In genomic region chr22:30287626-30288413, GRCh38 we compare ENCODE assay signal across 8 cellular contexts. TPM values are rescaled to one million over a fixed set of nuclear protein-coding genes. Genes with fewer than 3 reads are reported as not detected.
A peak's percentile ranks its signal among the peaks of the same experiment; 100 is the strongest.
DNase-seq lines count a peak whose midpoint lies in the region; ATAC-seq and TF ChIP-seq lines count a peak whose summit lies in the region.

No MANE protein-coding gene starts in this region.

- H3K27ac Mint-ChIP-seq in activated naive CD8-positive, alpha-beta T cell treated with anti-CD3 and anti-CD28 coated beads for 36 hours = no peak overlapping the region
- H3K27ac Mint-ChIP-seq in glutamatergic neuron (ENCODE audit: unreplicated experiment) = no peak overlapping the region

- TF ChIP-seq CTCF in glutamatergic neuron (IDR thresholded peaks at IDR 0.05; ENCODE audit: partially characterized antibody, unreplicated experiment) (peak; percentile 83), omental fat pad (IDR thresholded peaks at IDR 0.05) (peak in 1 of 3 donors; percentile 42)

- H3K27ac ChIP-seq in substantia nigra (ENCODE audit: low read depth, low read length, poor library complexity, severe bottlenecking) = peak overlapping the region; percentile 82

- H3K4me1 Mint-ChIP-seq in activated naive CD8-positive, alpha-beta T cell treated with anti-CD3 and anti-CD28 coated beads for 36 hours = peaks cover 24% of the 10 kb centered on the region
- H3K4me1 Mint-ChIP-seq in glutamatergic neuron (ENCODE audit: low read depth, unreplicated experiment) = no peaks in the 10 kb centered on the region

- H3K36me3 Mint-ChIP-seq in activated naive CD8-positive, alpha-beta T cell treated with anti-CD3 and anti-CD28 coated beads for 36 hours = no peaks in the 10 kb centered on the region
- H3K36me3 Mint-ChIP-seq in glutamatergic neuron (ENCODE audit: unreplicated experiment) = no peaks in the 10 kb centered on the region

- H3K27me3 Mint-ChIP-seq in activated naive CD8-positive, alpha-beta T cell treated with anti-CD3 and anti-CD28 coated beads for 36 hours = no peaks in the 10 kb centered on the region
- H3K27me3 Mint-ChIP-seq in glutamatergic neuron (ENCODE audit: unreplicated experiment) = peaks cover 4% of the 10 kb centered on the region

- H3K9me3 Mint-ChIP-seq in activated naive CD8-positive, alpha-beta T cell treated with anti-CD3 and anti-CD28 coated beads for 36 hours = no peaks in the 10 kb centered on the region
- H3K9me3 Mint-ChIP-seq in glutamatergic neuron (ENCODE audit: unreplicated experiment) = peaks cover 2% of the 10 kb centered on the region

- peak overlapping the region; percentile 62 for H3K4me3 Mint-ChIP-seq in activated naive CD8-positive, alpha-beta T cell treated with anti-CD3 and anti-CD28 coated beads for 36 hours
- peak overlapping the region; percentile 80 for H3K4me3 Mint-ChIP-seq in glutamatergic neuron (ENCODE audit: unreplicated experiment)

- peak; percentile 52 for ATAC-seq in omental fat pad (ENCODE audit: low FRiP score)
- ATAC-seq in HG03521 (IDR thresholded peaks at IDR 0.05; ENCODE audit: unreplicated experiment) = no peak

- DNase-seq in DMS53 (lab: John Stamatoyannopoulos, UW) (peak; percentile 72), KG1 (lab: John Stamatoyannopoulos, UW) (peak; percentile 85), SKM-1 treated with dmso at 0.1 percent for 144 hours (lab: John Stamatoyannopoulos, UW; ENCODE audit: unreplicated experiment) (peak; percentile 70), glutamatergic neuron (peak; percentile 81), omental fat pad (ENCODE audit: low spot score) (peak; percentile 84), substantia nigra (lab: John Stamatoyannopoulos, UW) (peak in 47 of 49 donors; percentile 23 to 95 (median 76))
- DNase-seq in activated naive CD8-positive, alpha-beta T cell treated with anti-CD3 and anti-CD28 coated beads for 36 hours = peak; percentile 84

RNA-seq across cellular contexts. Expression of gene CASTOR1, which starts 1.5 kb away (rescaled TPM):
- total RNA-seq in activated naive CD8-positive, alpha-beta T cell treated with anti-CD3 and anti-CD28 coated beads for 36 hours = 1 to 10 TPM; 2.8 to 3.5 TPM
- total RNA-seq in glutamatergic neuron (ENCODE audit: unreplicated experiment) (4.5 TPM), omental fat pad (10 to 100 TPM in 3 of 4 donors, 1 to 10 TPM in 1; 7.1 to 47.9 (median 21.0) TPM)

RNA-seq across cellular contexts. Expression of gene OSM, which starts 21.2 kb away (rescaled TPM):
- 10 to 100 TPM; 47.9 to 50.7 TPM for total RNA-seq in activated naive CD8-positive, alpha-beta T cell treated with anti-CD3 and anti-CD28 coated beads for 36 hours
- not detected for total RNA-seq in glutamatergic neuron (ENCODE audit: unreplicated experiment)
- total RNA-seq in omental fat pad = 10 to 100 TPM in 1 of 4 donors, 1 to 10 TPM in 3; 7.1 to 17.8 (median 8.6) TPM

RNA-seq across cellular contexts. Expression of gene TBC1D10A, which starts 38.9 kb away (rescaled TPM):
- total RNA-seq in activated naive CD8-positive, alpha-beta T cell treated with anti-CD3 and anti-CD28 coated beads for 36 hours = 10 to 100 TPM; 13.0 to 14.4 TPM
- total RNA-seq in glutamatergic neuron (ENCODE audit: unreplicated experiment) (5.0 TPM), omental fat pad (10 to 100 TPM; 17.5 to 42.1 (median 26.0) TPM)

RNA-seq across cellular contexts. Expression of gene LIF, which starts 41.3 kb away (rescaled TPM):
- 100 to 1,000 TPM; 282 to 288 TPM for total RNA-seq in activated naive CD8-positive, alpha-beta T cell treated with anti-CD3 and anti-CD28 coated beads for 36 hours
- total RNA-seq in glutamatergic neuron (ENCODE audit: unreplicated experiment) (0.29 TPM), omental fat pad (10 to 100 TPM in 2 of 4 donors, 1 to 10 TPM in 2; 1.3 to 74.7 (median 24.4) TPM)
